In genomic region chr11:61547246-61547645, GRCh38 we compare ENCODE assay signal across 8 cellular contexts. TPM values are rescaled to one million over a fixed set of nuclear protein-coding genes. Genes with fewer than 3 reads are reported as not detected.
"Had no signal": no experiment of that assay in that cellular context is flagged by ENCODE, and none has a peak within 500 bp of the region (broad histone marks: within the 10 kb centered on the region; RNA-seq: fewer than 3 reads in every experiment).

No MANE protein-coding gene starts in this region.

- H3K4me3 ChIP-seq: K562 had no signal

- H3K9me3 Mint-ChIP-seq: IgD-negative memory B cell had no signal

- H3K4me3 Mint-ChIP-seq: IgD-negative memory B cell had no signal

- H3K27ac Mint-ChIP-seq: IgD-negative memory B cell had no signal

- DNase-seq: IMR-90, KBM-7 had no signal

- FAIRE-seq: HepG2, HTR-8/SVneo, K562 had no signal

- H3K27ac ChIP-seq: HL-60 had no signal

RNA-seq across cellular contexts. Expression of gene SYT7, which starts 33.6 kb away (rescaled TPM):
- polyA plus RNA-seq: IgD-negative memory B cell had no signal

RNA-seq across cellular contexts. Expression of gene LRRC10B, which starts 38.7 kb away (rescaled TPM):
- total RNA-seq: HepG2, HT1080, IMR-90 had no signal
- polyA plus RNA-seq: HepG2, IgD-negative memory B cell, IMR-90, K562 had no signal
